ENCODE assay signal across 1 cellular context in the genomic region with DNA sequence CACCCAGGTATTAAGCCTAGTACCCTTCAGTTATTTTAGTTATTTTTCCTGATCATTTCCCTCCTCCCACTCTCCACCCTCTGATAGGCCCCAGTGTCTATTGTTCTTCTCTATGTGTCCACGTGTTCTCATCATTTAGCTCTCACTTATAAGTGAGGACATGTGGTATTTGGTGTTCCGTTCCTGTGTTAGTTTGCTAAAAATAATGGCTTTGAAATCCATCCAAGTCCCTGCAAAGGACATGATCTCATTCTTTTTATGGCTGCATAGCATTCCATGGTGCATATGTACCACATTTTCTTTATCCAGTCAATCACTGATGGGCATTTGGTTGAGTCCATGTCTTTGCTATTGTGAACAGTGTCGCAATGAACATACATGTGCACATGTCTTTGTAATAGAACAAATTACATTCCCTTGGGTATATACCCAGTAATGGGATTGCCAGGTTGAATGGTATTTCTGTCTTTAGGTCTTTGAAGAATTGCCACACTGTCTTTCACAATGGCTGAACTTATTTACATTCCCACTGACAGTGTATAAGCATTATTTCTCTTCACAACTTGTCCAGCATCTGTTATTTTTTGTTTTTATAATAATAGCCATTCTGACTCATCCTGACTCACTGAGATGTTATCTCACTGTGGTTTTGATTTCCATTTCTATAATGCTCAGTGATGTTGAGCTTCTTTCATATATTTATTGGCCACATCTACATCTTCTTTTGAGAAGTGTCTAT.
TF ChIP-seq lines count a peak whose summit lies in the region.

No MANE protein-coding gene starts in this region.

TF ChIP-seq in WTC11, 78 proteins besides CTCF, POLR2A, EP300 and RAD21 (continued from another document):
- TF ChIP-seq, protein P1, sequence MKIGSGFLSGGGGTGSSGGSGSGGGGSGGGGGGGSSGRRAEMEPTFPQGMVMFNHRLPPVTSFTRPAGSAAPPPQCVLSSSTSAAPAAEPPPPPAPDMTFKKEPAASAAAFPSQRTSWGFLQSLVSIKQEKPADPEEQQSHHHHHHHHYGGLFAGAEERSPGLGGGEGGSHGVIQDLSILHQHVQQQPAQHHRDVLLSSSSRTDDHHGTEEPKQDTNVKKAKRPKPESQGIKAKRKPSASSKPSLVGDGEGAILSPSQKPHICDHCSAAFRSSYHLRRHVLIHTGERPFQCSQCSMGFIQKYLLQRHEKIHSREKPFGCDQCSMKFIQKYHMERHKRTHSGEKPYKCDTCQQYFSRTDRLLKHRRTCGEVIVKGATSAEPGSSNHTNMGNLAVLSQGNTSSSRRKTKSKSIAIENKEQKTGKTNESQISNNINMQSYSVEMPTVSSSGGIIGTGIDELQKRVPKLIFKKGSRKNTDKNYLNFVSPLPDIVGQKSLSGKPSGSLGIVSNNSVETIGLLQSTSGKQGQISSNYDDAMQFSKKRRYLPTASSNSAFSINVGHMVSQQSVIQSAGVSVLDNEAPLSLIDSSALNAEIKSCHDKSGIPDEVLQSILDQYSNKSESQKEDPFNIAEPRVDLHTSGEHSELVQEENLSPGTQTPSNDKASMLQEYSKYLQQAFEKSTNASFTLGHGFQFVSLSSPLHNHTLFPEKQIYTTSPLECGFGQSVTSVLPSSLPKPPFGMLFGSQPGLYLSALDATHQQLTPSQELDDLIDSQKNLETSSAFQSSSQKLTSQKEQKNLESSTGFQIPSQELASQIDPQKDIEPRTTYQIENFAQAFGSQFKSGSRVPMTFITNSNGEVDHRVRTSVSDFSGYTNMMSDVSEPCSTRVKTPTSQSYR (CRISPR knock-in tag; IDR thresholded peaks at IDR 0.05), result no peak
- TF ChIP-seq, protein P2, sequence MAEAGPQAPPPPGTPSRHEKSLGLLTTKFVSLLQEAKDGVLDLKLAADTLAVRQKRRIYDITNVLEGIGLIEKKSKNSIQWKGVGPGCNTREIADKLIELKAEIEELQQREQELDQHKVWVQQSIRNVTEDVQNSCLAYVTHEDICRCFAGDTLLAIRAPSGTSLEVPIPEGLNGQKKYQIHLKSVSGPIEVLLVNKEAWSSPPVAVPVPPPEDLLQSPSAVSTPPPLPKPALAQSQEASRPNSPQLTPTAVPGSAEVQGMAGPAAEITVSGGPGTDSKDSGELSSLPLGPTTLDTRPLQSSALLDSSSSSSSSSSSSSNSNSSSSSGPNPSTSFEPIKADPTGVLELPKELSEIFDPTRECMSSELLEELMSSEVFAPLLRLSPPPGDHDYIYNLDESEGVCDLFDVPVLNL (CRISPR knock-in tag; IDR thresholded peaks at IDR 0.05; ENCODE audit: borderline replicate concordance, low read depth), result no peak
- TF ChIP-seq SMAD3 (CRISPR knock-in tag; IDR thresholded peaks at IDR 0.05; ENCODE audit: borderline replicate concordance), result no peak
- TF ChIP-seq RELA (CRISPR knock-in tag; IDR thresholded peaks at IDR 0.05; ENCODE audit: borderline replicate concordance), result no peak
